ENCODE assay signal across 17 cellular contexts in genomic region chr11:134993691-134994243, GRCh38.
A peak's percentile ranks its signal among the peaks of the same experiment; 100 is the strongest.
DNase-seq lines count a peak whose midpoint lies in the region; ATAC-seq, FAIRE-seq and TF ChIP-seq lines count a peak whose summit lies in the region.
"Had no signal": no experiment of that assay in that cellular context is flagged by ENCODE, and none has a peak within 500 bp of the region (broad histone marks: within the 10 kb centered on the region; RNA-seq: fewer than 3 reads in every experiment).

No MANE protein-coding gene starts in this region.

- H3K36me3 ChIP-seq in HUES6 (ENCODE audit: control insufficient read depth, insufficient read depth, low read length) = no peaks in the 10 kb centered on the region
- H3K36me3 ChIP-seq in H1 (ENCODE audit: control insufficient read depth in 2 of 4, insufficient read depth in 4 of 4, low read length in 3 of 4) = no peaks in the 10 kb centered on the region
- no peaks in the 10 kb centered on the region for H3K36me3 ChIP-seq in iPS-20b (ENCODE audit: insufficient read depth, low read depth, low read length)
- no peaks in the 10 kb centered on the region for H3K36me3 ChIP-seq in neuronal stem cell (replicated peaks in 1 of 2; ENCODE audit: control insufficient read depth in 2 of 2, insufficient read depth in 2 of 2, low read length in 2 of 2)
- no peaks in the 10 kb centered on the region for H3K36me3 ChIP-seq in naive thymus-derived CD4-positive, alpha-beta T cell (ENCODE audit: control insufficient read depth in 2 of 3, insufficient read depth in 3 of 3, low read length in 3 of 3)

- POLR2A ChIA-PET in H1 (lab: Charles Lee; ENCODE audit: partially characterized antibody) = interaction anchor here (0.6 to 1.2 kb wide), 6 partner anchors 10 to 45 kb away, joined by 3 to 4 read pairs (median 3); no protein-coding TSS in a partner anchor
- POLR2A ChIA-PET in naive thymus-derived CD4-positive, alpha-beta T cell (lab: Charles Lee) = no interaction called here

- H3K14ac ChIP-seq in H1 (ENCODE audit: insufficient read length) (no peak overlapping the region), neuronal stem cell (ENCODE audit: low read length) (no peak overlapping the region)

- peak in 1 of 2 experiments; percentile 29; a peak in 1 of 3 replicates for TF ChIP-seq POLR2A in H1 (IDR thresholded peaks at IDR 0.05; ENCODE audit: control extremely low read depth in 1 of 2, low read depth in 2 of 2, low read length in 2 of 2)

- peak overlapping the region; percentile 4 for H4K5ac ChIP-seq in H1 (ENCODE audit: insufficient read length, low read depth, low read length)

- H3K27ac ChIP-seq in HUES6 (ENCODE audit: low read depth, low read length) (peak overlapping the region; percentile 91), H1 (ENCODE audit: low read depth, low read length) (peak overlapping the region; percentile 33; the same call in 1 of the 2 replicates), iPS-20b (ENCODE audit: low read length) (peak overlapping the region; percentile 49), neuronal stem cell (replicated peaks; ENCODE audit: low read length) (no peak overlapping the region)
- H3K27ac ChIP-seq in naive thymus-derived CD4-positive, alpha-beta T cell (ENCODE audit: low read depth, low read length) = no peak overlapping the region
- H3K27ac ChIP-seq: A549, KMS-11 had no signal

- peaks cover 11 to 40% (median 31%) of the 10 kb centered on the region in 5 donors for H3K27me3 Mint-ChIP-seq in naive thymus-derived CD4-positive, alpha-beta T cell

- H3K18ac ChIP-seq in H1 (ENCODE audit: extremely low read depth, low read length) = peak overlapping the region; percentile 93
- H3K18ac ChIP-seq in neuronal stem cell (ENCODE audit: low read length) = peak overlapping the region; percentile 86

- H3K4me2 ChIP-seq in H1 (ENCODE audit: insufficient read depth in 1 of 2, low read depth in 2 of 2, low read length in 2 of 2) (peak overlapping the region; percentile 1 to 71; a peak in 2 of 4 replicates), neuronal stem cell (ENCODE audit: insufficient read depth, low read length, poor library complexity, severe bottlenecking) (no peak overlapping the region)
- H3K4me2 ChIP-seq: A549, KMS-11 had no signal

- H3K27me3 ChIP-seq in HUES6 (ENCODE audit: control insufficient read depth, insufficient read depth, low read length) (no peaks in the 10 kb centered on the region), H1 (replicated peaks in 1 of 4; ENCODE audit: control insufficient read depth in 3 of 4, extremely low read depth in 1 of 4, insufficient read depth in 3 of 4, low read length in 3 of 4) (no peaks in the 10 kb centered on the region), iPS-20b (ENCODE audit: insufficient read depth, low read length) (no peaks in the 10 kb centered on the region), neuronal stem cell (ENCODE audit: control insufficient read depth in 3 of 3, insufficient read depth in 3 of 3, low read depth in 1 of 3, low read length in 3 of 3) (peaks cover 0 to 5% (median 0%) of the 10 kb centered on the region in 3 experiments)
- H3K27me3 ChIP-seq in naive thymus-derived CD4-positive, alpha-beta T cell (ENCODE audit: control insufficient read depth in 2 of 2, insufficient read depth in 2 of 2, low read length in 2 of 2) = peaks cover 0 to under 1% of the 10 kb centered on the region in 2 donors

- H3K4me3 Mint-ChIP-seq in naive thymus-derived CD4-positive, alpha-beta T cell = no peak overlapping the region
- H3K4me3 Mint-ChIP-seq: CD14-positive monocyte; CD8-positive, alpha-beta T cell had no signal

- H4K20me1 ChIP-seq in H1 (replicated peaks in 1 of 2; ENCODE audit: control insufficient read depth in 1 of 2, insufficient read depth in 2 of 2, low read length in 2 of 2) = no peaks in the 10 kb centered on the region

- TF ChIP-seq CTCF in H1 (IDR thresholded peaks at IDR 0.05; ENCODE audit: control extremely low read depth in 1 of 3, insufficient read depth in 1 of 3, low read depth in 1 of 3, low read length in 3 of 3) = no peak

- H2BK5ac ChIP-seq in H1 (ENCODE audit: low read depth, low read length) (peak overlapping the region; percentile 96), neuronal stem cell (ENCODE audit: low read length) (no peak overlapping the region)

- no peak overlapping the region for H3K4ac ChIP-seq in H1 (replicated peaks; ENCODE audit: insufficient read length, low read depth, low read length)
- H3K4ac ChIP-seq in neuronal stem cell (ENCODE audit: low read length) = no peak overlapping the region

- H3K23me2 ChIP-seq in H1 (ENCODE audit: low read depth, low read length) = no peaks in the 10 kb centered on the region; the same call in 1 of the 2 replicates

- ATAC-seq in naive thymus-derived CD4-positive, alpha-beta T cell = no peak
- ATAC-seq: A549; CD8-positive, alpha-beta T cell; HepG2 had no signal

- H3K4me1 Mint-ChIP-seq in naive thymus-derived CD4-positive, alpha-beta T cell = no peaks in the 10 kb centered on the region
- H3K4me1 Mint-ChIP-seq: CD14-positive monocyte had no signal

- H3K9ac ChIP-seq in HUES6 (ENCODE audit: low read length) = peak overlapping the region; percentile 66
- H3K9ac ChIP-seq in H1 (replicated peaks in 1 of 4; ENCODE audit: extremely low read depth in 1 of 4, low read depth in 3 of 4, low read length in 3 of 4) = no peak overlapping the region
- peak overlapping the region; percentile 55 for H3K9ac ChIP-seq in iPS-20b (ENCODE audit: low read depth, low read length)
- no peak overlapping the region for H3K9ac ChIP-seq in neuronal stem cell (ENCODE audit: low read depth, low read length, poor library complexity)
- H3K9ac ChIP-seq: KMS-11 had no signal

- H3K4me3 ChIP-seq in HUES6 (ENCODE audit: low read depth, low read length) (peak overlapping the region; percentile 4; the same call in 1 of the 2 replicates), H1 (ENCODE audit: extremely low read depth in 1 of 4, insufficient read depth in 2 of 4, low read depth in 3 of 4, low read length in 4 of 4) (peak overlapping the region in 1 of 4 experiments; percentile 14; a peak in 1 of 8 replicates), iPS-20b (ENCODE audit: low read length) (peak overlapping the region; percentile 14; the same call in 1 of the 2 replicates), neuronal stem cell (ENCODE audit: low read length in 2 of 2) (no peak overlapping the region)
- no peak overlapping the region for H3K4me3 ChIP-seq in naive thymus-derived CD4-positive, alpha-beta T cell (ENCODE audit: low read length)
- H3K4me3 ChIP-seq: A549 had no signal

- peak overlapping the region; percentile 92 for H4K91ac ChIP-seq in H1 (replicated peaks; ENCODE audit: insufficient read length, low read length)
- H4K91ac ChIP-seq in neuronal stem cell (ENCODE audit: low read depth, low read length, poor library complexity) = no peak overlapping the region

- H3K9me3 Mint-ChIP-seq in naive thymus-derived CD4-positive, alpha-beta T cell = peaks cover 0 to 2% (median 0%) of the 10 kb centered on the region in 11 donors
- H3K9me3 Mint-ChIP-seq: CD8-positive, alpha-beta T cell had no signal

- DNase-seq in H1 (ENCODE audit: low read depth in 1 of 2, low spot score in 2 of 2) = no peak
- DNase-seq in neuronal stem cell (ENCODE audit: low spot score) = no peak
- no peak for DNase-seq in naive thymus-derived CD4-positive, alpha-beta T cell
- DNase-seq in mucosa of gallbladder (ENCODE audit: low spot score) = no peak
- DNase-seq in NCI-H1436 (lab: John Stamatoyannopoulos, UW) = no peak
- no peak for DNase-seq in AML-193 (lab: John Stamatoyannopoulos, UW)
- DNase-seq: CD8-positive, alpha-beta T cell; COR-L47; DMS53; GF-D8; H7 had no signal

- no peak overlapping the region for H3K56ac ChIP-seq in H1 (replicated peaks; ENCODE audit: insufficient read length, low read depth, low read length)

- intact Hi-C loops in naive thymus-derived CD4-positive, alpha-beta T cell (cut with micrococcal nuclease) = no loop called here

- no peak for TF ChIP-seq EP300 in H1 (IDR thresholded peaks at IDR 0.05; ENCODE audit: borderline replicate concordance in 1 of 2, low read depth in 2 of 2, low read length in 2 of 2)

- H2BK20ac ChIP-seq in H1 (ENCODE audit: low read length) = peak overlapping the region; percentile 24; the same call in 1 of the 2 replicates

- no peak overlapping the region for H4K8ac ChIP-seq in H1 (ENCODE audit: extremely low read depth, insufficient read depth, low read length)
- no peak overlapping the region for H4K8ac ChIP-seq in neuronal stem cell (ENCODE audit: low read depth, low read length)

- 65% methylated on average over 7 of the region's 7 CpGs; no CpG with 5 or more reads in 1 of the 2 experiments for WGBS in H1 (ENCODE audit: extremely low coverage in 1 of 2, insufficient coverage in 1 of 2, insufficient read length in 1 of 2, insufficient replicate concordance in 2 of 2, low coverage in 1 of 2, low lambda C conversion rate in 2 of 2, missing lambda C conversion rate in 1 of 2), 2 experiments
- WGBS in neuronal stem cell (ENCODE audit: extremely low coverage in 2 of 2, insufficient read length in 2 of 2, insufficient replicate concordance in 1 of 2), 2 donors = no CpG with 5 or more reads among the region's 7 CpGs

- H3K36me3 Mint-ChIP-seq in naive thymus-derived CD4-positive, alpha-beta T cell = no peaks in the 10 kb centered on the region
- H3K36me3 Mint-ChIP-seq: CD14-positive monocyte; CD8-positive, alpha-beta T cell had no signal

- H3K4me1 ChIP-seq in HUES6 (ENCODE audit: control insufficient read depth, insufficient read depth, low read length) (peaks cover 64% of the 10 kb centered on the region), H1 (replicated peaks in 1 of 4; ENCODE audit: control insufficient read depth in 3 of 4, insufficient read depth in 4 of 4, low read length in 3 of 4) (peaks cover 10 to 32% (median 29%) of the 10 kb centered on the region in 4 experiments; a peak in 6 of 7 replicates), iPS-20b (ENCODE audit: insufficient read depth, low read length) (peaks cover 50% of the 10 kb centered on the region), neuronal stem cell (ENCODE audit: control insufficient read depth in 2 of 2, insufficient read depth in 1 of 2, low read depth in 1 of 2, low read length in 2 of 2) (peaks cover 0 to 20% of the 10 kb centered on the region in 2 donors)
- H3K4me1 ChIP-seq in naive thymus-derived CD4-positive, alpha-beta T cell (ENCODE audit: control insufficient read depth in 2 of 2, insufficient read depth in 2 of 2, low read length in 2 of 2) = no peaks in the 10 kb centered on the region
- H3K4me1 ChIP-seq: A549 had no signal

- H3K9me3 ChIP-seq in HUES6 (ENCODE audit: control insufficient read depth, insufficient read depth, low read depth, low read length) = no peaks in the 10 kb centered on the region
- H3K9me3 ChIP-seq in H1 (ENCODE audit: insufficient read depth in 2 of 2, low read depth in 1 of 2, low read length in 1 of 2) = no peaks in the 10 kb centered on the region
- no peaks in the 10 kb centered on the region for H3K9me3 ChIP-seq in iPS-20b (ENCODE audit: insufficient read depth, low read depth, low read length)
- no peaks in the 10 kb centered on the region for H3K9me3 ChIP-seq in neuronal stem cell (replicated peaks in 1 of 2; ENCODE audit: control insufficient read depth in 2 of 2, insufficient read depth in 1 of 2, low read depth in 1 of 2, low read length in 2 of 2)
- H3K9me3 ChIP-seq in naive thymus-derived CD4-positive, alpha-beta T cell (ENCODE audit: control insufficient read depth in 2 of 3, low read length in 3 of 3) = no peaks in the 10 kb centered on the region
- H3K9me3 ChIP-seq: A549 had no signal

- no peak overlapping the region for H3K27ac Mint-ChIP-seq in naive thymus-derived CD4-positive, alpha-beta T cell
- H3K27ac Mint-ChIP-seq: CD14-positive monocyte; CD8-positive, alpha-beta T cell had no signal

- H2BK15ac ChIP-seq in H1 (ENCODE audit: low read length) (0 out of 2 replicates have a peak overlapping the region, but pooled peaks have one; percentile 3), neuronal stem cell (ENCODE audit: low read length) (no peak overlapping the region)

- no peak for FAIRE-seq in H1 (lab: Jason Lieb, UNC)
- FAIRE-seq: A549, HepG2 had no signal

- peak overlapping the region; percentile 70 for H2AK5ac ChIP-seq in H1 (ENCODE audit: low read depth, low read length)
- peak overlapping the region; percentile 73 for H2AK5ac ChIP-seq in neuronal stem cell (ENCODE audit: low read depth, low read length)

- H3K23ac ChIP-seq in H1 (ENCODE audit: insufficient read length) (no peak overlapping the region), neuronal stem cell (ENCODE audit: low read depth, low read length, poor library complexity) (no peak overlapping the region)

- CTCF ChIA-PET in H1 (lab: Charles Lee; ENCODE audit: partially characterized antibody) = interaction anchor here (1.6 kb wide), 1 partner anchor 267 kb away, joined by 3 read pairs; no protein-coding TSS in a partner anchor
- CTCF ChIA-PET in naive thymus-derived CD4-positive, alpha-beta T cell (lab: Charles Lee) = no interaction called here

- H2AFZ ChIP-seq in H1 (ENCODE audit: low read length) = no peak overlapping the region
- H2AFZ ChIP-seq in neuronal stem cell (ENCODE audit: low read length) = no peak overlapping the region

- H3K79me2 ChIP-seq in H1 (ENCODE audit: control insufficient read depth in 1 of 2, insufficient read depth in 2 of 2, low read length in 2 of 2) = no peaks in the 10 kb centered on the region

- H3K79me1 ChIP-seq in H1 (ENCODE audit: low read depth, low read length) (no peaks in the 10 kb centered on the region), neuronal stem cell (ENCODE audit: low read depth, low read length) (no peaks in the 10 kb centered on the region)

- no peak for TF ChIP-seq RAD21 in H1 (IDR thresholded peaks at IDR 0.05 in 1 of 2, conservative IDR thresholded peaks at IDR 0.05 in 1 of 2; ENCODE audit: low read depth in 2 of 2, low read length in 2 of 2)

- H2BK12ac ChIP-seq in H1 (ENCODE audit: low read depth, low read length) = peak overlapping the region; percentile 69
- no peak overlapping the region for H2BK12ac ChIP-seq in neuronal stem cell (ENCODE audit: low read length)

- H2BK120ac ChIP-seq in H1 (replicated peaks; ENCODE audit: low read depth, low read length) (peak overlapping the region; percentile 41), neuronal stem cell (ENCODE audit: low read depth, low read length) (peak overlapping the region; percentile 66)

Comparison
In these comparisons a context has a peak if more than half of its experiments do, and no peak if none do; other contexts are left out.
1. H3K27ac ChIP-seq: peak in HUES6 (single experiment), H1 (single experiment) and iPS-20b (single experiment); none in neuronal stem cell (single experiment) and naive thymus-derived CD4-positive, alpha-beta T cell (single experiment).
2. H3K4me3 ChIP-seq: peak in HUES6 (single experiment) and iPS-20b (single experiment); none in neuronal stem cell (0 of 2) and naive thymus-derived CD4-positive, alpha-beta T cell (single experiment).
3. H3K9ac ChIP-seq: peak in HUES6 (single experiment) and iPS-20b (single experiment); none in H1 (0 of 4) and neuronal stem cell (single experiment).